In the genomic region with DNA sequence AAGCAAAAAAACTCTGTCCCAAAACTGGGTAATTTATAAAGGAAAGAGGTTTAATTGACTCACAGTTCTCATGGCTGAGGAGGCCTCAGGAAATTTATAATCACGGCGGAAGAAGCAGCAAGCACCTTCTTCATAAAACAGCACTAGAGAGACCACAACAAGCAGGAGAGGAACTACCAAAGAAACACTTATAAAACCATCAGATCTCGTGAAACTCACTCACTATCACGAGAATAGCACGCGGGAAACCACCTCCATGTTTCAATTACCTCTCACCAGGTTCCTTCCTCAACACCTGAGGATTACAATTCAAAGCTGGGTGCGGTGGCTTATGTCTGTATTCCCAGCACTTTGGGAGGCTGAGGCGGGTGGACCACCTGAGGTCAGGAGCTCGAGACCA, we compare ENCODE assay signal across 24 cellular contexts. TPM values are rescaled to one million over a fixed set of nuclear protein-coding genes. Genes with fewer than 3 reads are reported as not detected.
A peak's percentile ranks its signal among the peaks of the same experiment; 100 is the strongest.
DNase-seq lines count a peak whose midpoint lies in the region; ATAC-seq and TF ChIP-seq lines count a peak whose summit lies in the region.
"Had no signal": no experiment of that assay in that cellular context is flagged by ENCODE, and none has a peak within 500 bp of the region (broad histone marks: within the 10 kb centered on the region; RNA-seq: fewer than 3 reads in every experiment).

No MANE protein-coding gene starts in this region.

- intact Hi-C loops in testis (cut with DNase I; ENCODE audit: low total_unique reads), result no loop called here

- H3K4me3 Mint-ChIP-seq in T-helper 17 cell (peak overlapping the region; percentile 39), brain (peak overlapping the region in 3 of 5 experiments; percentile 25 to 75 (median 56))
- peak overlapping the region; percentile 54 to 78 for H3K4me3 Mint-ChIP-seq in stimulated activated naive CD8-positive, alpha-beta T cell treated with anti-CD3 and anti-CD28 coated beads, Interleukin-15, amount 100 ng/mL, for 72 hours
- H3K4me3 Mint-ChIP-seq: central memory CD8-positive, alpha-beta T cell had no signal

- H3K4me1 ChIP-seq in testis, result peaks cover 8% of the 10 kb centered on the region

- TF ChIP-seq CTCF in brain (conservative IDR thresholded peaks at IDR 0.05) (no peak), testis (IDR thresholded peaks at IDR 0.05) (no peak)

- H3K27me3 ChIP-seq in testis, result no peaks in the 10 kb centered on the region
- H3K27me3 ChIP-seq: dorsolateral prefrontal cortex had no signal

- H3K4me1 Mint-ChIP-seq in T-helper 17 cell (peaks cover 32% of the 10 kb centered on the region), brain (peaks cover 31% of the 10 kb centered on the region)
- H3K4me1 Mint-ChIP-seq in stimulated activated naive CD8-positive, alpha-beta T cell treated with anti-CD3 and anti-CD28 coated beads, Interleukin-15, amount 100 ng/mL, for 72 hours, result peaks cover 48% of the 10 kb centered on the region

- 71% methylated on average over 9 of the region's 9 CpGs for WGBS in testis, 2 donors

- no peaks in the 10 kb centered on the region for H3K36me3 Mint-ChIP-seq in T-helper 17 cell (ENCODE audit: low read depth)
- H3K36me3 Mint-ChIP-seq in brain, result no peaks in the 10 kb centered on the region

- H3K27ac ChIP-seq in testis, result no peak overlapping the region
- H3K27ac ChIP-seq: C4-2B, dorsolateral prefrontal cortex, skin epidermis had no signal

- no peak overlapping the region for H3K4me3 ChIP-seq in testis
- H3K4me3 ChIP-seq: dorsolateral prefrontal cortex, lung, skin epidermis had no signal

- H3K9me3 Mint-ChIP-seq in brain, result peaks cover 0 to 11% (median 0%) of the 10 kb centered on the region in 5 experiments
- peaks cover 8 to 11% of the 10 kb centered on the region in 2 donors for H3K9me3 Mint-ChIP-seq in stimulated activated naive CD8-positive, alpha-beta T cell treated with anti-CD3 and anti-CD28 coated beads, Interleukin-15, amount 100 ng/mL, for 72 hours

- H3K27ac Mint-ChIP-seq in T-helper 17 cell (peak overlapping the region; percentile 59), brain (no peak overlapping the region)
- H3K27ac Mint-ChIP-seq in stimulated activated naive CD8-positive, alpha-beta T cell treated with anti-CD3 and anti-CD28 coated beads, Interleukin-15, amount 100 ng/mL, for 72 hours, result peak overlapping the region in 1 of 2 donors; percentile 31

- peaks cover 6% of the 10 kb centered on the region for H3K27me3 Mint-ChIP-seq in T-helper 17 cell
- peaks cover 7% of the 10 kb centered on the region for H3K27me3 Mint-ChIP-seq in brain
- H3K27me3 Mint-ChIP-seq in stimulated activated naive CD8-positive, alpha-beta T cell treated with anti-CD3 and anti-CD28 coated beads, Interleukin-15, amount 100 ng/mL, for 72 hours, result peaks cover 7% of the 10 kb centered on the region
- H3K27me3 Mint-ChIP-seq: central memory CD8-positive, alpha-beta T cell had no signal

- no peaks in the 10 kb centered on the region for H3K36me3 ChIP-seq in testis (ENCODE audit: low read depth, missing control alignments)

- DNase-seq in stimulated activated naive CD4-positive, alpha-beta T cell (lab: John Stamatoyannopoulos, UW), result peak in 5 of 6 experiments; percentile 9 to 72 (median 57)
- DNase-seq in stimulated activated naive CD4-positive, alpha-beta T cell treated with Interleukin-2 at 50 U/mL for 16 hours (lab: John Stamatoyannopoulos, UW), result no peak
- DNase-seq in T-helper 17 cell (no peak), testis (no peak), NOMO-1 treated with dmso at 0.1 percent for 144 hours (lab: John Stamatoyannopoulos, UW; ENCODE audit: unreplicated experiment) (no peak)
- peak in 1 of 2 donors; percentile 26 for DNase-seq in stimulated activated naive CD8-positive, alpha-beta T cell treated with anti-CD3 and anti-CD28 coated beads, Interleukin-15, amount 100 ng/mL, for 72 hours
- DNase-seq: activated CD4-positive, CD25-positive, alpha-beta regulatory T cell treated with anti-CD3 and anti-CD28 coated beads, Interleukin-2, amount 50 U/mL, for 72 hours; activated effector memory CD4-positive, alpha-beta T cell treated with anti-CD3 and anti-CD28 coated beads, Interleukin-2, amount 50 U/mL, for 16 hours; HCEC 1CT; kidney glomerular epithelial cell; NCI-H1048; NCI-H1694 treated with DMSO at 0.1 percent for 48 hours; NCI-H2171 treated with DMSO at 0.1 percent for 48 hours; NCI-H526 treated with DMSO at 0.1 percent for 48 hours; RPMI8226; trophoblast cell had no signal

- ATAC-seq in T-helper 17 cell, result peak; percentile 41
- ATAC-seq in stimulated activated naive CD8-positive, alpha-beta T cell treated with anti-CD3 and anti-CD28 coated beads, Interleukin-15, amount 100 ng/mL, for 72 hours, result peak; percentile 24
- ATAC-seq in HG03095 (IDR thresholded peaks at IDR 0.05; ENCODE audit: unreplicated experiment), result no peak
- ATAC-seq: HepG2 had no signal

- H3K9me3 ChIP-seq in T-helper 17 cell (ENCODE audit: control insufficient read depth, low read length, poor library complexity, severe bottlenecking) (no peaks in the 10 kb centered on the region), testis (no peaks in the 10 kb centered on the region)

- no peak for TF ChIP-seq POLR2A in testis (IDR thresholded peaks at IDR 0.05)

RNA-seq across cellular contexts. Expression of a gene that starts 48.5 kb away (rescaled TPM):
- 10 to 100 TPM; 42.4 to 49.8 TPM for total RNA-seq in T-helper 17 cell
- 69.5 TPM for polyA plus RNA-seq in brain (ENCODE audit: insufficient read depth, low read depth, low replicate concordance)
- 10 to 100 TPM; 59.3 to 86.5 TPM for total RNA-seq in testis
- 67.1 TPM for polyA plus RNA-seq in testis (ENCODE audit: insufficient read depth, low read depth, low replicate concordance)

Comparison
In these comparisons a context has a peak if more than half of its experiments do, and no peak if none do; other contexts are left out.
1. DNase-seq: peak in stimulated activated naive CD4-positive, alpha-beta T cell (5 of 6); none in stimulated activated naive CD4-positive, alpha-beta T cell treated with Interleukin-2 at 50 U/mL for 16 hours (single experiment), T-helper 17 cell (0 of 3), testis (single experiment) and NOMO-1 treated with dmso at 0.1 percent for 144 hours (single experiment).
2. Peak in every context shown above with its lines, with median percentiles within 50 percentile points of each other: H3K4me3 Mint-ChIP-seq.